27 cellular contexts compared by ENCODE assay signal in genomic region chr11:128871165-128871564, GRCh38. TPM values are rescaled to one million over a fixed set of nuclear protein-coding genes. Genes with fewer than 3 reads are reported as not detected.
"Had no signal": no experiment of that assay in that cellular context is flagged by ENCODE, and none has a peak within 500 bp of the region (broad histone marks: within the 10 kb centered on the region; RNA-seq: fewer than 3 reads in every experiment).

No MANE protein-coding gene starts in this region.

- H3K9me3 Mint-ChIP-seq: activated B cell treated with CpG ODN at 0.5 μM for 24 hours; activated naive CD8-positive, alpha-beta T cell treated with anti-CD3 and anti-CD28 coated beads for 36 hours; central memory CD8-positive, alpha-beta T cell; natural killer cell treated with Interleukin-12 subunit alpha and Interleukin-12 subunit beta and Interleukin-15 and Interleukin-18, amount 100 ng/mL, for 72 hours; stimulated activated naive B cell treated with anti-CD40 and anti-IgM and Interleukin-4, amounts not matched to agents 10 μg/mL and 1 μg/mL and 100 μg/mL, for 72 hours; T-helper 1 cell treated with Interleukin-12 subunit alpha and Interleukin-12 subunit beta and Interleukin-4 antibody, amounts not matched to agents 30 μg/mL and 1 μg/mL, for 36 hours had no signal

- H3K4me3 Mint-ChIP-seq: activated B cell treated with CpG ODN at 0.5 μM for 24 hours; activated CD4-positive, alpha-beta T cell treated with anti-CD3 and anti-CD28 coated beads for 36 hours; activated naive CD8-positive, alpha-beta T cell treated with anti-CD3 and anti-CD28 coated beads for 36 hours; central memory CD8-positive, alpha-beta T cell; natural killer cell treated with Interleukin-12 subunit alpha and Interleukin-12 subunit beta and Interleukin-15 and Interleukin-18, amount 100 ng/mL, for 72 hours; stimulated activated naive B cell treated with anti-CD40 and anti-IgM and Interleukin-4, amounts not matched to agents 10 μg/mL and 1 μg/mL and 100 μg/mL, for 72 hours; T-helper 1 cell treated with Interleukin-12 subunit alpha and Interleukin-12 subunit beta and Interleukin-4 antibody, amounts not matched to agents 30 μg/mL and 1 μg/mL, for 36 hours had no signal

- H3K4me1 Mint-ChIP-seq: activated B cell treated with CpG ODN at 0.5 μM for 24 hours; activated CD4-positive, alpha-beta T cell treated with anti-CD3 and anti-CD28 coated beads for 36 hours; central memory CD8-positive, alpha-beta T cell had no signal

- ATAC-seq: activated CD4-positive, alpha-beta T cell treated with anti-CD3 and anti-CD28 coated beads for 36 hours; left ventricle myocardium superior; natural killer cell treated with Interleukin-12 subunit alpha and Interleukin-12 subunit beta and Interleukin-15 and Interleukin-18, amount 100 ng/mL, for 72 hours; stimulated activated naive B cell treated with anti-CD40 and anti-IgM and Interleukin-4, amounts not matched to agents 10 μg/mL and 1 μg/mL and 100 μg/mL, for 72 hours had no signal

- H3K4me1 ChIP-seq: heart left ventricle, sigmoid colon, transverse colon, uterus had no signal

- H3K27me3 Mint-ChIP-seq: activated CD4-positive, alpha-beta T cell treated with anti-CD3 and anti-CD28 coated beads for 36 hours; activated naive CD8-positive, alpha-beta T cell treated with anti-CD3 and anti-CD28 coated beads for 36 hours; central memory CD8-positive, alpha-beta T cell had no signal

- H3K27ac ChIP-seq: heart left ventricle, sigmoid colon, transverse colon, uterus had no signal

- DNase-seq: activated B cell treated with CpG ODN at 0.5 μM for 24 hours; activated CD4-positive, alpha-beta T cell treated with anti-CD3 and anti-CD28 coated beads for 36 hours; activated CD4-positive, alpha-beta T cell treated with anti-CD3 and anti-CD28 coated beads, Interleukin-2, amount 50 U/mL, for 48 hours; activated CD8-positive, alpha-beta memory T cell treated with anti-CD3 and anti-CD28 coated beads, Interleukin-2, amount 50 U/mL, for 48 hours; activated naive CD4-positive, alpha-beta T cell treated with Interleukin-2 at 50 U/mL for 16 hours; activated naive CD8-positive, alpha-beta T cell treated with anti-CD3 and anti-CD28 coated beads for 36 hours; activated T-cell treated with anti-CD3 and anti-CD28 coated beads, Interleukin-2, amount 50 U/mL, for 48 hours; heart left ventricle; left ventricle myocardium superior; mammary epithelial cell; midbrain; occipital lobe; sigmoid colon; stimulated activated CD4-positive, alpha-beta T cell treated with anti-CD3 and anti-CD28 coated beads, Interleukin-2, amount 100 ng/mL, for 48 hours; stimulated activated CD8-positive, alpha-beta memory T cell treated with anti-CD3 and anti-CD28 coated beads, Interleukin-4, amount 100 ng/mL, for 48 hours; stimulated activated naive B cell treated with anti-CD40 and anti-IgM and Interleukin-4, amounts not matched to agents 10 μg/mL and 1 μg/mL and 100 μg/mL, for 72 hours; T1000; transverse colon; uterus had no signal

- H3K36me3 Mint-ChIP-seq: activated naive CD8-positive, alpha-beta T cell treated with anti-CD3 and anti-CD28 coated beads for 36 hours; natural killer cell treated with Interleukin-12 subunit alpha and Interleukin-12 subunit beta and Interleukin-15 and Interleukin-18, amount 100 ng/mL, for 72 hours; stimulated activated naive B cell treated with anti-CD40 and anti-IgM and Interleukin-4, amounts not matched to agents 10 μg/mL and 1 μg/mL and 100 μg/mL, for 72 hours had no signal

- H3K4me3 ChIP-seq: heart left ventricle, sigmoid colon, smooth muscle cell, transverse colon, uterus had no signal

- H3K4me2 ChIP-seq: smooth muscle cell had no signal

- H3K9me3 ChIP-seq: heart left ventricle, sigmoid colon, transverse colon, uterus had no signal

- H3K27me3 ChIP-seq: heart left ventricle, sigmoid colon, transverse colon, uterus had no signal

- H3K36me3 ChIP-seq: heart left ventricle, sigmoid colon, transverse colon, uterus had no signal

- H3K27ac Mint-ChIP-seq: activated B cell treated with CpG ODN at 0.5 μM for 24 hours; activated CD4-positive, alpha-beta T cell treated with anti-CD3 and anti-CD28 coated beads for 36 hours; activated naive CD8-positive, alpha-beta T cell treated with anti-CD3 and anti-CD28 coated beads for 36 hours; natural killer cell treated with Interleukin-12 subunit alpha and Interleukin-12 subunit beta and Interleukin-15 and Interleukin-18, amount 100 ng/mL, for 72 hours; stimulated activated naive B cell treated with anti-CD40 and anti-IgM and Interleukin-4, amounts not matched to agents 10 μg/mL and 1 μg/mL and 100 μg/mL, for 72 hours; T-helper 1 cell treated with Interleukin-12 subunit alpha and Interleukin-12 subunit beta and Interleukin-4 antibody, amounts not matched to agents 30 μg/mL and 1 μg/mL, for 36 hours had no signal

RNA-seq across cellular contexts. Expression of gene KCNJ1, which starts 4.1 kb away (rescaled TPM):
- total RNA-seq: activated B cell treated with CpG ODN at 0.5 μM for 24 hours; activated CD4-positive, alpha-beta T cell treated with anti-CD3 and anti-CD28 coated beads for 36 hours; activated CD8-positive, alpha-beta memory T cell treated with anti-CD3 and anti-CD28 coated beads for 36 hours; activated naive CD8-positive, alpha-beta T cell treated with anti-CD3 and anti-CD28 coated beads for 36 hours; astrocyte; mammary epithelial cell; natural killer cell treated with Interleukin-12 subunit alpha and Interleukin-12 subunit beta and Interleukin-15 and Interleukin-18, amount 100 ng/mL, for 72 hours; occipital lobe; temporal lobe; transverse colon; uterus had no signal
- polyA plus RNA-seq: sigmoid colon, smooth muscle cell had no signal

RNA-seq across cellular contexts. Expression of gene KCNJ5, which starts 20.0 kb away (rescaled TPM):
- total RNA-seq: activated B cell treated with CpG ODN at 0.5 μM for 24 hours; activated CD4-positive, alpha-beta T cell treated with anti-CD3 and anti-CD28 coated beads for 36 hours; activated CD8-positive, alpha-beta memory T cell treated with anti-CD3 and anti-CD28 coated beads for 36 hours; activated naive CD8-positive, alpha-beta T cell treated with anti-CD3 and anti-CD28 coated beads for 36 hours; dermis microvascular lymphatic vessel endothelial cell; natural killer cell treated with Interleukin-12 subunit alpha and Interleukin-12 subunit beta and Interleukin-15 and Interleukin-18, amount 100 ng/mL, for 72 hours; smooth muscle cell had no signal
